15 cellular contexts compared by ENCODE assay signal in genomic region chr11:103904324-103904667, GRCh38.
A peak's percentile ranks its signal among the peaks of the same experiment; 100 is the strongest.
DNase-seq lines count a peak whose midpoint lies in the region; ATAC-seq and TF ChIP-seq lines count a peak whose summit lies in the region.
"Had no signal": no experiment of that assay in that cellular context is flagged by ENCODE, and none has a peak within 500 bp of the region (broad histone marks: within the 10 kb centered on the region; RNA-seq: fewer than 3 reads in every experiment).

No MANE protein-coding gene starts in this region.

- peaks cover 19% of the 10 kb centered on the region for H3K4me1 ChIP-seq in A673 (ENCODE audit: insufficient read depth, low read length, poor library complexity, severe bottlenecking)
- H3K4me1 ChIP-seq: suprapubic skin had no signal

- in situ Hi-C loops in GM13977 (cut with MboI; ENCODE audit: low pct_unique_long_range_greater_than_20kb, low sequenced_read_pairs, unreplicated experiment): no loop called here

- intact Hi-C loops in A673 (cut with micrococcal nuclease; ENCODE audit: unreplicated experiment): no loop called here

- TF ChIP-seq CTCF in GM13977 (IDR thresholded peaks at IDR 0.05; ENCODE audit: extremely low read depth, insufficient read depth, missing control alignments): no peak
- no peak for TF ChIP-seq CTCF in A673 (conservative IDR thresholded peaks at IDR 0.05; ENCODE audit: low read depth, low read length)

- no peaks in the 10 kb centered on the region for H3K9me3 ChIP-seq in A673 (ENCODE audit: low read depth, low read length, poor library complexity, severe bottlenecking)
- H3K9me3 ChIP-seq: ovary, SJSA1, suprapubic skin had no signal

- POLR2A ChIA-PET in A673 (lab: Charles Lee; ENCODE audit: low non-redundant PET): no interaction called here

- no peaks in the 10 kb centered on the region for H3K36me3 ChIP-seq in A673 (ENCODE audit: insufficient read depth, low read length, poor library complexity, severe bottlenecking)
- H3K36me3 ChIP-seq: ovary, SJSA1, suprapubic skin had no signal

- no peak overlapping the region for H3K4me3 ChIP-seq in A673 (ENCODE audit: low read depth, low read length, poor library complexity, severe bottlenecking)
- H3K4me3 ChIP-seq: dorsolateral prefrontal cortex, ovary, SJSA1, suprapubic skin had no signal

- peak; percentile 76 for ATAC-seq in GM19463 (IDR thresholded peaks at IDR 0.05; ENCODE audit: unreplicated experiment)
- ATAC-seq in HG02885 (IDR thresholded peaks at IDR 0.05; ENCODE audit: poor library complexity, unreplicated experiment): peak; percentile 82
- peak; percentile 71 for ATAC-seq in HG03565 (IDR thresholded peaks at IDR 0.05; ENCODE audit: unreplicated experiment)
- ATAC-seq: activated naive CD8-positive, alpha-beta T cell treated with anti-CD3 and anti-CD28 coated beads, Interleukin-2, amount 50 U/mL, for 24 hours had no signal

- no peaks in the 10 kb centered on the region for H3K27me3 ChIP-seq in A673 (replicated peaks; ENCODE audit: insufficient read depth, low read depth, low read length, poor library complexity)
- H3K27me3 ChIP-seq: dorsolateral prefrontal cortex, ovary, SJSA1, suprapubic skin had no signal

- H3K27ac ChIP-seq in A673 (ENCODE audit: low read depth, low read length, poor library complexity, severe bottlenecking): no peak overlapping the region
- H3K27ac ChIP-seq: ovary, SJSA1, suprapubic skin had no signal

- CTCF ChIA-PET in A673 (lab: Charles Lee): no interaction called here

- no TSS peak for BruUV-seq in A673 (replicated peaks; lab: Mats Ljungman, UMichigan)

- peak; percentile 23 for DNase-seq in GM13977 (ENCODE audit: low spot score)
- DNase-seq in GDM1 (lab: John Stamatoyannopoulos, UW): no peak
- DNase-seq in A673 (ENCODE audit: low spot score): no peak
- DNase-seq in AML-193 (lab: John Stamatoyannopoulos, UW): no peak
- DNase-seq in NCI-H146 treated with DMSO at 0.1 percent for 48 hours (lab: John Stamatoyannopoulos, UW; ENCODE audit: unreplicated experiment): no peak
- DNase-seq: activated CD4-positive, alpha-beta T cell treated with anti-CD3 and anti-CD28 coated beads, Interleukin-2, amount 50 U/mL, for 1 hour; activated naive CD8-positive, alpha-beta T cell treated with anti-CD3 and anti-CD28 coated beads, Interleukin-2, amount 50 U/mL, for 24 hours; dorsolateral prefrontal cortex; NCI-H226; ovary had no signal
